8 cellular contexts compared by ENCODE assay signal in the genomic region with DNA sequence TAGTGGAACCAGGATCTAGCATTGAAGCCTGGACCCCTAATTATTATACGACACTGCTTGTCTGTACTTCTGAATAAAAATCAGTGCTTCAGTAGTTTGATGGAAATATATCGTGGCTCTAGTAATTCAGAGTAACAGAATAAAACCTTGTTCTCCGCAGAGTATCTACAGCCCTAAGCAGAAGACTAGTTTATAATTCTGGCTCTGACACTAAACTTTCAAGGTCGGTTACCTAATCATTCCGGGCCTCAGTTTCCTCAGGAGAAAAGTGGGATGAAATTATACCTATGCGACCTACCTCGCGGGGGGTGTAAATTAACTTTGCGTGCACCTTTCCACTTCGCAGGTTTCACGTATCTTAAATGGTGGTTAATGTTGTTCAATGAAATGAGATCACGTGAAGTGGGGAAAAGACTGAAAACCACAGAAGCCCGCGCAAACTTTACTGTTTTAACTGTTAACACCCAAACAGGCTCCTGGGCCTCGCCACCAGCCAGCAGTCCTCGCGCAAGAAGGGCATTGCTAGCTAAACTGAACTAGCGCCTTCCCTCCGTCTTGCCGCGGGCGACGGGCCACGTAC. TPM values are rescaled to one million over a fixed set of nuclear protein-coding genes. Genes with fewer than 3 reads are reported as not detected.
DNase-seq lines count a peak whose midpoint lies in the region; ATAC-seq, FAIRE-seq and TF ChIP-seq lines count a peak whose summit lies in the region.

No MANE protein-coding gene starts in this region.

- H2BK12ac ChIP-seq in H1 (ENCODE audit: low read depth, low read length): no peak overlapping the region

- H3K36me3 ChIP-seq in OCI-LY3 (replicated peaks; ENCODE audit: low read depth, low read length) (peaks cover 54% of the 10 kb centered on the region), H1 (ENCODE audit: control insufficient read depth in 2 of 4, insufficient read depth in 4 of 4, low read length in 3 of 4) (peaks cover 0 to 33% (median 10%) of the 10 kb centered on the region in 4 experiments; a peak in 4 of 8 replicates)

- no peak overlapping the region for H2BK15ac ChIP-seq in H1 (ENCODE audit: low read length)

- no peak for TF ChIP-seq POLR2A in GM12891 (IDR thresholded peaks at IDR 0.05; ENCODE audit: low read depth, low read length)
- no peak for TF ChIP-seq POLR2A in H1 (IDR thresholded peaks at IDR 0.05; ENCODE audit: control extremely low read depth in 1 of 2, low read depth in 2 of 2, low read length in 2 of 2)

- no peak for TF ChIP-seq EP300 in H1 (IDR thresholded peaks at IDR 0.05; ENCODE audit: borderline replicate concordance in 1 of 2, low read depth in 2 of 2, low read length in 2 of 2)

- H3K79me1 ChIP-seq in H1 (ENCODE audit: low read depth, low read length): no peaks in the 10 kb centered on the region; the same call in 1 of the 2 replicates

- FAIRE-seq in GM12891 (lab: Jason Lieb, UNC): peak; percentile 52
- FAIRE-seq in H1 (lab: Jason Lieb, UNC): no peak

- H3K56ac ChIP-seq in H1 (replicated peaks; ENCODE audit: insufficient read length, low read depth, low read length): peak overlapping the region; percentile 8

- peak overlapping the region; percentile 63 for H2AFZ ChIP-seq in OCI-LY3 (ENCODE audit: low read depth, low read length)
- H2AFZ ChIP-seq in H1 (ENCODE audit: low read length): peak overlapping the region; percentile 25; the same call in 1 of the 2 replicates

- H3K27me3 ChIP-seq in OCI-LY3 (ENCODE audit: low read depth, low read length): no peaks in the 10 kb centered on the region
- H3K27me3 ChIP-seq in H1 (replicated peaks in 1 of 4; ENCODE audit: control insufficient read depth in 3 of 4, extremely low read depth in 1 of 4, insufficient read depth in 3 of 4, low read length in 3 of 4): no peaks in the 10 kb centered on the region

- no peak for TF ChIP-seq RAD21 in H1 (IDR thresholded peaks at IDR 0.05 in 1 of 2, conservative IDR thresholded peaks at IDR 0.05 in 1 of 2; ENCODE audit: low read depth in 2 of 2, low read length in 2 of 2)

- no peaks in the 10 kb centered on the region for H3K27me3 Mint-ChIP-seq in osteocyte (ENCODE audit: unreplicated experiment)

- no peak overlapping the region for H3K14ac ChIP-seq in H1 (ENCODE audit: insufficient read length)

- 11% methylated on average over 24 of the region's 24 CpGs; no CpG with 5 or more reads in 1 of the 2 experiments for WGBS in H1 (ENCODE audit: extremely low coverage in 1 of 2, insufficient coverage in 1 of 2, insufficient read length in 1 of 2, insufficient replicate concordance in 2 of 2, low coverage in 1 of 2, low lambda C conversion rate in 2 of 2, missing lambda C conversion rate in 1 of 2), 2 experiments

- peak overlapping the region; percentile 99 for H3K4me3 Mint-ChIP-seq in osteocyte (ENCODE audit: unreplicated experiment)

- H4K5ac ChIP-seq in H1 (ENCODE audit: insufficient read length, low read depth, low read length): peak overlapping the region; percentile 72

- no peak overlapping the region for H2BK20ac ChIP-seq in H1 (ENCODE audit: low read length)

- H4K8ac ChIP-seq in H1 (ENCODE audit: extremely low read depth, insufficient read depth, low read length): peak overlapping the region; percentile 97

- peak overlapping the region; percentile 27 for H3K23ac ChIP-seq in H1 (ENCODE audit: insufficient read length)

- H3K9me3 ChIP-seq in OCI-LY3 (ENCODE audit: insufficient read depth, low read length) (no peaks in the 10 kb centered on the region), H1 (ENCODE audit: insufficient read depth in 2 of 2, low read depth in 1 of 2, low read length in 1 of 2) (no peaks in the 10 kb centered on the region)

- H3K4me2 ChIP-seq in OCI-LY3 (ENCODE audit: low read length) (peak overlapping the region; percentile 98), H1 (ENCODE audit: insufficient read depth in 1 of 2, low read depth in 2 of 2, low read length in 2 of 2) (peak overlapping the region; percentile 74 to 88)

- TF ChIP-seq CTCF in OCI-LY3 (IDR thresholded peaks at IDR 0.05; ENCODE audit: low read depth, low read length) (no peak), H1 (IDR thresholded peaks at IDR 0.05; ENCODE audit: control extremely low read depth in 1 of 3, insufficient read depth in 1 of 3, low read depth in 1 of 3, low read length in 3 of 3) (no peak), osteocyte (IDR thresholded peaks at IDR 0.05) (no peak)

- peak overlapping the region; percentile 99 for H3K27ac Mint-ChIP-seq in osteocyte (ENCODE audit: unreplicated experiment)

- peaks cover 21% of the 10 kb centered on the region for H3K4me1 ChIP-seq in OCI-LY3 (ENCODE audit: low read length)
- peaks cover 0 to 4% (median 1%) of the 10 kb centered on the region in 4 experiments; a peak in 1 of 7 replicates for H3K4me1 ChIP-seq in H1 (replicated peaks in 1 of 4; ENCODE audit: control insufficient read depth in 3 of 4, insufficient read depth in 4 of 4, low read length in 3 of 4)

- H3K9ac ChIP-seq in OCI-LY3 (ENCODE audit: low read length) (peak overlapping the region; percentile 97), H1 (replicated peaks in 1 of 4; ENCODE audit: extremely low read depth in 1 of 4, low read depth in 3 of 4, low read length in 3 of 4) (peak overlapping the region; percentile 88 to 94 (median 90))

- peak overlapping the region; percentile 76 for H3K18ac ChIP-seq in H1 (ENCODE audit: extremely low read depth, low read length)

- H3K36me3 Mint-ChIP-seq in osteocyte (ENCODE audit: unreplicated experiment): peaks cover 30% of the 10 kb centered on the region

- CTCF ChIA-PET in H1 (lab: Charles Lee; ENCODE audit: partially characterized antibody): interaction anchor here (0.9 kb wide), 1 partner anchor 42 kb away, joined by 4 read pairs; no protein-coding TSS in a partner anchor

- ATAC-seq in HG03159 (IDR thresholded peaks at IDR 0.05; ENCODE audit: unreplicated experiment) (no peak), HG03342 (IDR thresholded peaks at IDR 0.05; ENCODE audit: unreplicated experiment) (no peak)

- no peak overlapping the region for H2AK5ac ChIP-seq in H1 (ENCODE audit: low read depth, low read length)

- H2BK120ac ChIP-seq in H1 (replicated peaks; ENCODE audit: low read depth, low read length): no peak overlapping the region

- DNase-seq in GM12891 (ENCODE audit: insufficient read length, low spot score) (no peak), H1 (ENCODE audit: low read depth in 1 of 2, low spot score in 2 of 2) (no peak), osteocyte (ENCODE audit: extremely low spot score, unreplicated experiment) (no peak), KG1 (lab: John Stamatoyannopoulos, UW) (no peak)
- no peak for DNase-seq in activated CD4-positive, alpha-beta T cell treated with anti-CD3 and anti-CD28 coated beads for 4 hours

- H4K20me1 ChIP-seq in OCI-LY3 (ENCODE audit: insufficient read depth, low read length): peaks cover 14% of the 10 kb centered on the region; the same call in 1 of the 2 replicates
- no peaks in the 10 kb centered on the region for H4K20me1 ChIP-seq in H1 (replicated peaks in 1 of 2; ENCODE audit: control insufficient read depth in 1 of 2, insufficient read depth in 2 of 2, low read length in 2 of 2)

- H3K9me3 Mint-ChIP-seq in osteocyte (ENCODE audit: unreplicated experiment): no peaks in the 10 kb centered on the region

- POLR2A ChIA-PET in H1 (lab: Charles Lee; ENCODE audit: partially characterized antibody): interaction anchor here (1.2 to 2.3 kb wide), 6 partner anchors 9 to 43 kb away, joined by 3 to 21 read pairs (median 4); partner anchors contain the start of gene PNPLA8

- H3K4me3 ChIP-seq in OCI-LY3 (ENCODE audit: low read length): peak overlapping the region; percentile 92
- peak overlapping the region; percentile 75 to 90 (median 82) for H3K4me3 ChIP-seq in H1 (ENCODE audit: extremely low read depth in 1 of 4, insufficient read depth in 2 of 4, low read depth in 3 of 4, low read length in 4 of 4)

- H3K4me1 Mint-ChIP-seq in osteocyte (ENCODE audit: unreplicated experiment): peaks cover 39% of the 10 kb centered on the region

- H3K4ac ChIP-seq in H1 (replicated peaks; ENCODE audit: insufficient read length, low read depth, low read length): no peak overlapping the region

- peak overlapping the region; percentile 89 for H3K27ac ChIP-seq in OCI-LY3 (ENCODE audit: low read length)
- peak overlapping the region; percentile 78 for H3K27ac ChIP-seq in H1 (ENCODE audit: low read depth, low read length)

- no peak overlapping the region for H4K91ac ChIP-seq in H1 (replicated peaks; ENCODE audit: insufficient read length, low read length)

- H3K79me2 ChIP-seq in OCI-LY3 (ENCODE audit: low read length) (peaks cover 82% of the 10 kb centered on the region), H1 (ENCODE audit: control insufficient read depth in 1 of 2, insufficient read depth in 2 of 2, low read length in 2 of 2) (peaks cover 4 to 73% of the 10 kb centered on the region in 2 experiments; a peak in 3 of 4 replicates)

- H3K23me2 ChIP-seq in H1 (ENCODE audit: low read depth, low read length): peaks cover 4% of the 10 kb centered on the region; the same call in 1 of the 2 replicates

- peak overlapping the region; percentile 77 for H2BK5ac ChIP-seq in H1 (ENCODE audit: low read depth, low read length)

RNA-seq across cellular contexts. Expression of gene THAP5, which starts 0.6 kb away (rescaled TPM):
- 6.6 TPM for polyA plus RNA-seq in GM12891 (2012; ENCODE audit: low read depth, missing spikeins)
- 24.2 and 25.9 TPM in 2 replicates for total RNA-seq in H1 (2021; fragmentation: NEBNext Ultra II Directional; extraction: Animal tissue kit (Norgen Biotek cat#: 25700))
- polyA plus RNA-seq in H1 (2011; rRNA removed): 3.9 TPM in 2 replicates
- polyA plus RNA-seq in H1 (2011; cell fraction: cytosol; rRNA removed): 5.4 TPM
- polyA plus RNA-seq in H1 (2011; cell fraction: nucleus; rRNA removed): 3.8 TPM
- 4.4 to 9.7 TPM (median 5.5 TPM) in 4 replicates for polyA plus RNA-seq in H1 (2012, experiment 1 of 2)
- polyA plus RNA-seq in H1 (2012, experiment 2 of 2): 0.52 TPM
- 23.0 TPM for polyA plus RNA-seq in H1 (2013, experiment 1 of 2)
- polyA plus RNA-seq in H1 (2013, experiment 2 of 2): 18.8 TPM
- 5.4 and 11.1 TPM in 2 replicates for polyA minus RNA-seq in H1 (2011; rRNA and poly(A)+ RNA removed)
- polyA minus RNA-seq in H1 (2011; cell fraction: cytosol; rRNA and poly(A)+ RNA removed): 7.2 TPM
- 25.2 TPM for polyA minus RNA-seq in H1 (2011; cell fraction: nucleus; rRNA and poly(A)+ RNA removed)
- total RNA-seq in osteocyte: 26.8 and 29.8 TPM in 2 replicates

RNA-seq across cellular contexts. Expression of gene DNAJB9, which starts 0.8 kb away (rescaled TPM):
- polyA plus RNA-seq in GM12891 (2012; ENCODE audit: low read depth, missing spikeins): 7.7 TPM
- total RNA-seq in H1 (2021; fragmentation: NEBNext Ultra II Directional; extraction: Animal tissue kit (Norgen Biotek cat#: 25700)): 9.7 and 10.1 TPM in 2 replicates
- polyA plus RNA-seq in H1 (2011; rRNA removed): 1.8 and 2.6 TPM in 2 replicates
- 3.0 TPM for polyA plus RNA-seq in H1 (2011; cell fraction: cytosol; rRNA removed)
- 3.3 TPM for polyA plus RNA-seq in H1 (2011; cell fraction: nucleus; rRNA removed)
- 6.1 to 8.8 TPM (median 7.4 TPM) in 4 replicates for polyA plus RNA-seq in H1 (2012, experiment 1 of 2)
- polyA plus RNA-seq in H1 (2012, experiment 2 of 2): 1.7 TPM
- polyA plus RNA-seq in H1 (2013, experiment 1 of 2): 9.5 TPM
- 12.4 TPM for polyA plus RNA-seq in H1 (2013, experiment 2 of 2)
- polyA minus RNA-seq in H1 (2011; rRNA and poly(A)+ RNA removed): 1.7 and 3.4 TPM in 2 replicates
- polyA minus RNA-seq in H1 (2011; cell fraction: cytosol; rRNA and poly(A)+ RNA removed): 6.0 TPM
- 3.8 TPM for polyA minus RNA-seq in H1 (2011; cell fraction: nucleus; rRNA and poly(A)+ RNA removed)
- total RNA-seq in osteocyte: 20.5 and 23.3 TPM in 2 replicates

RNA-seq across cellular contexts. Expression of gene PNPLA8, which starts 43.0 kb away (rescaled TPM):
- 7.9 TPM for polyA plus RNA-seq in GM12891 (2012; ENCODE audit: low read depth, missing spikeins)
- total RNA-seq in H1 (2021; fragmentation: NEBNext Ultra II Directional; extraction: Animal tissue kit (Norgen Biotek cat#: 25700)): 11.2 and 12.6 TPM in 2 replicates
- 2.1 and 3.8 TPM in 2 replicates for polyA plus RNA-seq in H1 (2011; rRNA removed)
- 5.6 TPM for polyA plus RNA-seq in H1 (2011; cell fraction: cytosol; rRNA removed)
- 1.8 TPM for polyA plus RNA-seq in H1 (2011; cell fraction: nucleus; rRNA removed)
- polyA plus RNA-seq in H1 (2012, experiment 1 of 2): 5.0 to 12.7 TPM (median 7.1 TPM) in 4 replicates
- 0.63 TPM for polyA plus RNA-seq in H1 (2012, experiment 2 of 2)
- 7.3 TPM for polyA plus RNA-seq in H1 (2013, experiment 1 of 2)
- polyA plus RNA-seq in H1 (2013, experiment 2 of 2): 7.9 TPM
- polyA minus RNA-seq in H1 (2011; rRNA and poly(A)+ RNA removed): 7.9 TPM in 2 replicates
- polyA minus RNA-seq in H1 (2011; cell fraction: cytosol; rRNA and poly(A)+ RNA removed): 23.4 TPM
- 9.5 TPM for polyA minus RNA-seq in H1 (2011; cell fraction: nucleus; rRNA and poly(A)+ RNA removed)
- total RNA-seq in osteocyte: 27.1 and 29.5 TPM in 2 replicates
